34 cellular contexts compared by ENCODE assay signal in the genomic region with DNA sequence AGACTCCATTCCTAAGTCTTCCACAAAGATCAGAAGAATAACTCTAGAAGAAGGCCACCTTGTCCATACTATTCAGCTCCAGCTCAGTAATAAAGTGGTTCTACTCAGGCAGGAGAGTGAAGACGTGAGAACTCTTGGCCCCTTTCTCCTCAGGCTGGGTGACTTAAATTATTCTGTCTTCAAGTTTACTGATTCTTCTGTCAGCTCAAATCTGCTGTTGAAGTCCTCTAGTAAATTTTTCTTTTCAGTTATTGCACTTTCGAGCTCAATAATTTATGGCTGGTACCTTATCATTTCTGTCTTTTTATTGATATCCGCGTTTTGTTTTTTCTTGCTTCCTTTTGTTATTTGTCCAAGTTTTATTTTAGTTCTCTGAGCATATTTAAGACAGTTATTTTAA.
"Had no signal": no experiment of that assay in that cellular context is flagged by ENCODE, and none has a peak within 500 bp of the region (broad histone marks: within the 10 kb centered on the region; RNA-seq: fewer than 3 reads in every experiment).

No MANE protein-coding gene starts in this region.

- H3K4me1 ChIP-seq: adrenal gland, ascending aorta, body of pancreas, breast epithelium had no signal

- H3K4me3 ChIP-seq: adrenal gland, ascending aorta, body of pancreas, breast epithelium, cardiac muscle cell had no signal

- H3K27ac ChIP-seq: adrenal gland, ascending aorta, body of pancreas, brain microvascular endothelial cell, breast epithelium, cardiac muscle cell had no signal

- H3K27me3 ChIP-seq: adrenal gland, ascending aorta, body of pancreas, brain microvascular endothelial cell, breast epithelium, cardiac muscle cell had no signal

- H3K36me3 ChIP-seq: adrenal gland, ascending aorta, brain microvascular endothelial cell, breast epithelium, cardiac muscle cell had no signal

- FAIRE-seq: astrocyte, bronchial epithelial cell had no signal

- DNase-seq: activated effector memory CD4-positive, alpha-beta T cell treated with anti-CD3 and anti-CD28 coated beads, Interleukin-2, amount 50 U/mL, for 16 hours; activated effector memory CD4-positive, alpha-beta T cell treated with Interleukin-2 at 50 U/mL for 16 hours; activated gamma-delta T cell; activated gamma-delta T cell treated with Interleukin-2 at 50 U/mL for 16 hours; activated naive CD4-positive, alpha-beta T cell; activated naive CD4-positive, alpha-beta T cell treated with anti-CD3 and anti-CD28 coated beads for 36 hours; activated naive CD4-positive, alpha-beta T cell treated with anti-CD3 and anti-CD28 coated beads, Interleukin-2, amount 10 ng/mL, durations not matched to agents 7 days and 5 days; activated naive CD4-positive, alpha-beta T cell treated with anti-CD3 and anti-CD28 coated beads, Interleukin-2, amount 50 U/mL, for 16 hours; activated naive CD4-positive, alpha-beta T cell treated with Interleukin-2 at 50 U/mL for 16 hours; activated naive CD8-positive, alpha-beta T cell treated with anti-CD3 and anti-CD28 coated beads for 36 hours; activated naive CD8-positive, alpha-beta T cell treated with anti-CD3 and anti-CD28 coated beads, Interleukin-2, amount 10 ng/mL, durations not matched to agents 7 days and 5 days; activated naive CD8-positive, alpha-beta T cell treated with anti-CD3 and anti-CD28 coated beads, Interleukin-2, amount 50 U/mL, for 24 hours; activated T-cell treated with anti-CD3 and anti-CD28 coated beads, Interleukin-2, amount 50 U/mL, for 1 hour; activated T-cell treated with anti-CD3 and anti-CD28 coated beads, Interleukin-2, amount 50 U/mL, for 24 hours; activated T-cell treated with anti-CD3 and anti-CD28 coated beads, Interleukin-2, amount 50 U/mL, for 4 hours; activated T-cell treated with anti-CD3 and anti-CD28 coated beads, Interleukin-2, amount 50 U/mL, for 48 hours; activated T-cell treated with anti-CD3 and anti-CD28 coated beads, Interleukin-2, amount 50 U/mL, for 72 hours; adrenal gland; amniotic stem cell; amygdala; anterior cingulate cortex; aorta; body of pancreas; brain microvascular endothelial cell; caudate nucleus; central memory CD4-positive, alpha-beta T cell; cerebellar nuclear complex had no signal

- ATAC-seq: activated naive CD4-positive, alpha-beta T cell treated with anti-CD3 and anti-CD28 coated beads, Interleukin-2, amount 50 U/mL, for 72 hours; activated naive CD8-positive, alpha-beta T cell treated with anti-CD3 and anti-CD28 coated beads, Interleukin-2, amount 50 U/mL, for 24 hours; activated T-cell treated with anti-CD3 and anti-CD28 coated beads, Interleukin-2, amount 50 U/mL, for 4 hours; activated T-cell treated with anti-CD3 and anti-CD28 coated beads, Interleukin-2, amount 50 U/mL, for 72 hours; activated T-helper 17 cell treated with anti-CD3 and anti-CD28 coated beads, Interleukin-2, amount 50 U/mL, for 72 hours; body of pancreas had no signal

- H3K9me3 ChIP-seq: adrenal gland, body of pancreas had no signal
